In genomic region chr5:180787711-180788431, GRCh38 we compare ENCODE assay signal across 1 cellular context.
A peak's percentile ranks its signal among the peaks of the same experiment; 100 is the strongest.
TF ChIP-seq lines count a peak whose summit lies in the region.

No MANE protein-coding gene starts in this region.

TF ChIP-seq in K562, 482 proteins besides CTCF, POLR2A, EP300 and RAD21:
- TF ChIP-seq LCOR (CRISPR knock-in tag; IDR thresholded peaks at IDR 0.05) (no peak), PHB2 (IDR thresholded peaks at IDR 0.05; ENCODE audit: low read depth) (no peak), POLR2G (IDR thresholded peaks at IDR 0.05; ENCODE audit: low read depth, low read length) (peak; percentile 41; the same call in 1 of the 2 replicates)
